ENCODE assay signal across 10 cellular contexts in the genomic region with DNA sequence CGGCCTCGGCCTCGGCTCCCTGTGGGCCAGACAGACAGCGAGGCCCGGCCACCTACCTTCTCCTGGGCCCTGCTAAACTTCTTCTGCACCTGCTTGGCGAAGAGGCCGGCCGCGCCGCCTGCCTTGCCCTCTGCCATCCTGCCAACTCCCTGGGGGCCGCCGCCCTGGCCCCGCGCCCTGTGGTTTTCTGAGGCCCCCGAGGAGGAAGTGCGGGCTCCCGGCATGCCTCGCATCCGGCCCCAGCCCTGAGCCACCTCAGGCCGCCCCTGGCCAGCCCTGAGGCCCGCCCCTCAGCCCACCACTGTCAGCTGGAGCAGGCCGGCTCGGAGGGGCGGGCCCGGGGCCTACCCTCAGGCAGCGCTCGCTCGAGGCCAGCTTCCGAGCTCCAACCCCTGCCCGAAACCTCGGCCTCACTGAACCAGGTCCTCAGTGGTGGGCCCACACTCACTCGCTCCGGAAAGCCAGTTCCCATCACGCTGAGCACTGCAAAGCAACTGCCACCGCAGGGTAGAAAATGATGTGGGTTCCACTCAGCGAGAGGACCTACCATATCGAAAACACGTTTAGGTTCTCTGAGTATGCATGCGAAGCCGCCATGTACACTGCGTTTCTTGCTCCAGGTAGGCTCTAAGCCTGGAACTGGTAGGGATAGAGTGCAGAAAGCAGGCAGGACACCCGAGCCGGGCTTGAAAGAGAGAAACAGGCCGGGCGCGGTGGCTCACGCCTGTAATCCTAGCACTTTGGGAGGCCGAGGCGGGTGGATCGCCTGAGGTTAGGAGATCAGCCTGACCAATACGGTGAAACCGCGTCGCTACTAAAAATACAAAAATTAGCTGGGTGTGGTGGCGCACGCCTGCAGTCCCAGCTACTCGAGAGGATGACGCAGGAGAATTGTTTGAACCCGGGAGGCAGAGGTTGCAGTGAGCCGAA. TPM values are rescaled to one million over a fixed set of nuclear protein-coding genes. Genes with fewer than 3 reads are reported as not detected.
DNase-seq lines count a peak whose midpoint lies in the region; ATAC-seq, FAIRE-seq and TF ChIP-seq lines count a peak whose summit lies in the region.
"Had no signal": no experiment of that assay in that cellular context is flagged by ENCODE, and none has a peak within 500 bp of the region (broad histone marks: within the 10 kb centered on the region; RNA-seq: fewer than 3 reads in every experiment).

Gene BIN2 (minus strand): TSS at position 209 of the 930 bp plus-strand sequence. CDS start 72 bp downstream, at position 137.

- H2AFZ ChIP-seq in H1 (ENCODE audit: low read length), result peak within 1 kb of the TSS; percentile 58; the same call in 1 of the 2 replicates

- H3K36me3 ChIP-seq in H1 (ENCODE audit: control insufficient read depth in 2 of 4, insufficient read depth in 4 of 4, low read length in 3 of 4), result no peaks in the 10 kb centered on the region

- no peak for TF ChIP-seq CTCF in H1 (IDR thresholded peaks at IDR 0.05; ENCODE audit: control extremely low read depth in 1 of 3, insufficient read depth in 1 of 3, low read depth in 1 of 3, low read length in 3 of 3)
- no peak for TF ChIP-seq CTCF in Calu3 (IDR thresholded peaks at IDR 0.05; ENCODE audit: unreplicated experiment)

- H2BK20ac ChIP-seq in H1 (ENCODE audit: low read length), result peak within 1 kb of the TSS; percentile 40; the same call in 1 of the 2 replicates

- H3K14ac ChIP-seq in H1 (ENCODE audit: insufficient read length), result no peak within 1 kb of the TSS

- POLR2A ChIA-PET in H1 (lab: Charles Lee; ENCODE audit: partially characterized antibody), result no interaction called here

- H3K9ac ChIP-seq in H1 (replicated peaks in 1 of 4; ENCODE audit: extremely low read depth in 1 of 4, low read depth in 3 of 4, low read length in 3 of 4), result no peak within 1 kb of the TSS

- no peaks in the 10 kb centered on the region for H3K27me3 Mint-ChIP-seq in Calu3 (ENCODE audit: unreplicated experiment)

- peak within 1 kb of the TSS; percentile 80 for H3K18ac ChIP-seq in H1 (ENCODE audit: extremely low read depth, low read length)

- no peak within 1 kb of the TSS for H2BK5ac ChIP-seq in H1 (ENCODE audit: low read depth, low read length)

- no peak within 1 kb of the TSS; the same call in 1 of the 2 replicates for H2BK15ac ChIP-seq in H1 (ENCODE audit: low read length)

- intact Hi-C loops in Calu3 (cut with micrococcal nuclease; ENCODE audit: unreplicated experiment), result no loop called here

- no peak for FAIRE-seq in H1 (lab: Jason Lieb, UNC)

- no peaks in the 10 kb centered on the region for H3K79me2 ChIP-seq in H1 (ENCODE audit: control insufficient read depth in 1 of 2, insufficient read depth in 2 of 2, low read length in 2 of 2)

- no peaks in the 10 kb centered on the region for H4K20me1 ChIP-seq in H1 (replicated peaks in 1 of 2; ENCODE audit: control insufficient read depth in 1 of 2, insufficient read depth in 2 of 2, low read length in 2 of 2)

- peaks cover 22% of the 10 kb centered on the region for H3K4me1 Mint-ChIP-seq in Calu3 (ENCODE audit: low read depth, unreplicated experiment)

- no peak within 1 kb of the TSS for H3K4me3 ChIP-seq in H1 (ENCODE audit: extremely low read depth in 1 of 4, insufficient read depth in 2 of 4, low read depth in 3 of 4, low read length in 4 of 4)

- peak within 1 kb of the TSS; percentile 22 for H4K91ac ChIP-seq in H1 (replicated peaks; ENCODE audit: insufficient read length, low read length)

- H2BK12ac ChIP-seq in H1 (ENCODE audit: low read depth, low read length), result peak within 1 kb of the TSS; percentile 88; the same call in 1 of the 2 replicates

- DNase-seq in activated CD4-positive, alpha-beta T cell treated with anti-CD3 and anti-CD28 coated beads for 4 hours, result peak; percentile 33 to 54
- DNase-seq in H1 (ENCODE audit: low read depth in 1 of 2, low spot score in 2 of 2) (no peak), hepatic stellate cell (ENCODE audit: low spot score) (no peak), Calu3 (no peak), NCI-H446 (lab: John Stamatoyannopoulos, UW) (no peak)
- peak; percentile 72 to 76 for DNase-seq in stimulated activated CD4-positive, alpha-beta T cell treated with anti-CD3 and anti-CD28 coated beads, Interleukin-2, amount 100 ng/mL, for 24 hours

- no peaks in the 10 kb centered on the region for H3K23me2 ChIP-seq in H1 (ENCODE audit: low read depth, low read length)

- H3K79me1 ChIP-seq in H1 (ENCODE audit: low read depth, low read length), result no peaks in the 10 kb centered on the region

- H4K8ac ChIP-seq in H1 (ENCODE audit: extremely low read depth, insufficient read depth, low read length), result no peak within 1 kb of the TSS

- peak; percentile 69 for ATAC-seq in GM19023 (IDR thresholded peaks at IDR 0.05; ENCODE audit: unreplicated experiment)
- ATAC-seq in HG03280 (IDR thresholded peaks at IDR 0.05; ENCODE audit: unreplicated experiment), result peak; percentile 54

- no peaks in the 10 kb centered on the region for H3K9me3 Mint-ChIP-seq in Calu3 (ENCODE audit: low read depth, unreplicated experiment)

- TF ChIP-seq RAD21 in H1 (IDR thresholded peaks at IDR 0.05 in 1 of 2, conservative IDR thresholded peaks at IDR 0.05 in 1 of 2; ENCODE audit: low read depth in 2 of 2, low read length in 2 of 2), result no peak

- CTCF ChIA-PET in H1 (lab: Charles Lee; ENCODE audit: partially characterized antibody) (interaction anchor here (7.0 kb wide), 1 partner anchor 17 kb away, joined by 45 read pairs; no protein-coding TSS in a partner anchor), Calu3 (lab: Charles Lee) (no interaction called here)

- H3K27ac Mint-ChIP-seq in Calu3 (ENCODE audit: unreplicated experiment), result no peak within 1 kb of the TSS

- no peak within 1 kb of the TSS for H3K4me3 Mint-ChIP-seq in Calu3 (ENCODE audit: low read depth, unreplicated experiment)

- no peak within 1 kb of the TSS for H3K27ac ChIP-seq in H1 (ENCODE audit: low read depth, low read length)

- no peaks in the 10 kb centered on the region; a peak in 1 of 7 replicates for H3K27me3 ChIP-seq in H1 (replicated peaks in 1 of 4; ENCODE audit: control insufficient read depth in 3 of 4, extremely low read depth in 1 of 4, insufficient read depth in 3 of 4, low read length in 3 of 4)

- H3K9me3 ChIP-seq in H1 (ENCODE audit: insufficient read depth in 2 of 2, low read depth in 1 of 2, low read length in 1 of 2), result no peaks in the 10 kb centered on the region

- TF ChIP-seq EP300 in H1 (IDR thresholded peaks at IDR 0.05; ENCODE audit: borderline replicate concordance in 1 of 2, low read depth in 2 of 2, low read length in 2 of 2), result no peak

- no peaks in the 10 kb centered on the region for H3K36me3 Mint-ChIP-seq in Calu3 (ENCODE audit: insufficient read depth, unreplicated experiment)

- no peak within 1 kb of the TSS for H2BK120ac ChIP-seq in H1 (replicated peaks; ENCODE audit: low read depth, low read length)

- H3K4ac ChIP-seq in H1 (replicated peaks; ENCODE audit: insufficient read length, low read depth, low read length), result no peak within 1 kb of the TSS

- WGBS in H1 (ENCODE audit: extremely low coverage in 1 of 2, insufficient coverage in 1 of 2, insufficient read length in 1 of 2, insufficient replicate concordance in 2 of 2, low coverage in 1 of 2, low lambda C conversion rate in 2 of 2, missing lambda C conversion rate in 1 of 2), 2 experiments, result 96% methylated on average over 43 of the region's 60 CpGs; no CpG with 5 or more reads in 1 of the 2 experiments

- TF ChIP-seq POLR2A in H1 (IDR thresholded peaks at IDR 0.05; ENCODE audit: control extremely low read depth in 1 of 2, low read depth in 2 of 2, low read length in 2 of 2), result no peak

- no peak within 1 kb of the TSS for H2AK5ac ChIP-seq in H1 (ENCODE audit: low read depth, low read length)

- H3K56ac ChIP-seq in H1 (replicated peaks; ENCODE audit: insufficient read length, low read depth, low read length), result no peak within 1 kb of the TSS

- peaks cover 2 to 10% (median 4%) of the 10 kb centered on the region in 4 experiments; a peak in 6 of 7 replicates for H3K4me1 ChIP-seq in H1 (replicated peaks in 1 of 4; ENCODE audit: control insufficient read depth in 3 of 4, insufficient read depth in 4 of 4, low read length in 3 of 4)

- BruUV-seq in Calu3 (replicated peaks; lab: Mats Ljungman, UMichigan), result no TSS peak

- H3K4me2 ChIP-seq in H1 (ENCODE audit: insufficient read depth in 1 of 2, low read depth in 2 of 2, low read length in 2 of 2), result no peak within 1 kb of the TSS

- no peak within 1 kb of the TSS for H4K5ac ChIP-seq in H1 (ENCODE audit: insufficient read length, low read depth, low read length)

- H3K23ac ChIP-seq in H1 (ENCODE audit: insufficient read length), result no peak within 1 kb of the TSS

TF ChIP-seq in H1, 55 proteins besides CTCF, POLR2A, EP300 and RAD21 (continues in another document):
- TF ChIP-seq POLR2AphosphoS5 (IDR thresholded peaks at IDR 0.05; ENCODE audit: low read depth, low read length), result no peak
- TF ChIP-seq RFX5 (IDR thresholded peaks at IDR 0.05; ENCODE audit: borderline replicate concordance, low read depth, low read length), result no peak
- TF ChIP-seq RNF2 (IDR thresholded peaks at IDR 0.05; ENCODE audit: borderline replicate concordance, low read depth, low read length, missing control alignments, poor library complexity, severe bottlenecking), result no peak
- TF ChIP-seq TAF7 (optimal IDR thresholded peaks at IDR 0.05; ENCODE audit: borderline replicate concordance, low read depth, low read length), result no peak
- TF ChIP-seq GTF2F1 (IDR thresholded peaks at IDR 0.05; ENCODE audit: borderline replicate concordance, low read depth, low read length), result no peak
- TF ChIP-seq USF2 (IDR thresholded peaks at IDR 0.05; ENCODE audit: low read length), result no peak
- TF ChIP-seq HDAC2 (IDR thresholded peaks at IDR 0.05; ENCODE audit: borderline replicate concordance in 1 of 2, low read depth in 2 of 2, low read length in 2 of 2), result no peak
- no peak for TF ChIP-seq GABPA (IDR thresholded peaks at IDR 0.05; ENCODE audit: borderline replicate concordance, insufficient read depth, low read length)
- no peak for TF ChIP-seq SIN3A (conservative IDR thresholded peaks at IDR 0.05 in 1 of 2, IDR thresholded peaks at IDR 0.05 in 1 of 2; ENCODE audit: low read depth in 1 of 2, low read length in 2 of 2)

RNA-seq across cellular contexts. Expression of gene BIN2, which starts in this region (rescaled TPM):
- total RNA-seq in H1 (2021; fragmentation: NEBNext Ultra II Directional; extraction: Animal tissue kit (Norgen Biotek cat#: 25700)), result not detected in 2 replicates
- polyA plus RNA-seq in H1 (2011; rRNA removed), result 0.05 TPM in 1 of 2 replicates, not detected in the other
- 0.08 TPM for polyA plus RNA-seq in H1 (2011; cell fraction: cytosol; rRNA removed)
- not detected for polyA plus RNA-seq in H1 (2011; cell fraction: nucleus; rRNA removed)
- 0.13 TPM in 1 of 4 replicates, not detected in the others for polyA plus RNA-seq in H1 (2012, experiment 1 of 2)
- polyA plus RNA-seq in H1 (2012, experiment 2 of 2), result not detected
- polyA plus RNA-seq in H1 (2013, experiment 1 of 2), result 0.04 TPM
- polyA plus RNA-seq in H1 (2013, experiment 2 of 2), result 0.07 TPM
- 0.24 TPM in 1 of 2 replicates, not detected in the other for polyA minus RNA-seq in H1 (2011; rRNA and poly(A)+ RNA removed)
- polyA minus RNA-seq in H1 (2011; cell fraction: cytosol; rRNA and poly(A)+ RNA removed), result not detected
- polyA minus RNA-seq in H1 (2011; cell fraction: nucleus; rRNA and poly(A)+ RNA removed), result not detected
- total RNA-seq in Calu3 (2022), result not detected in 2 replicates
- total RNA-seq: kidney epithelial cell, NCI-H460 had no signal

Comparison
In these comparisons a context has a peak if more than half of its experiments do, and no peak if none do; other contexts are left out.
1. DNase-seq: peak in activated CD4-positive, alpha-beta T cell treated with anti-CD3 and anti-CD28 coated beads for 4 hours (2 of 2) and stimulated activated CD4-positive, alpha-beta T cell treated with anti-CD3 and anti-CD28 coated beads, Interleukin-2, amount 100 ng/mL, for 24 hours (2 of 2); none in H1 (0 of 2), hepatic stellate cell (single experiment), Calu3 (single experiment) and NCI-H446 (0 of 2).